Comparison of ENCODE assay signal across 1 cellular context in genomic region chr7:149772236-149772820, GRCh38.
TF ChIP-seq lines count a peak whose summit lies in the region.

No MANE protein-coding gene starts in this region.

TF ChIP-seq in GM12878, 131 proteins besides CTCF, POLR2A, EP300 and RAD21 (continued from another document):
- TF ChIP-seq PBX3 (IDR thresholded peaks at IDR 0.05; ENCODE audit: insufficient replicate concordance, low read depth, low read length) (no peak), LARP7 (IDR thresholded peaks at IDR 0.05) (no peak), ZBED1 (IDR thresholded peaks at IDR 0.05; ENCODE audit: borderline replicate concordance) (no peak), ZNF687 (IDR thresholded peaks at IDR 0.05) (no peak), HDAC6 (IDR thresholded peaks at IDR 0.05; ENCODE audit: unreplicated experiment) (no peak), SUPT20H (IDR thresholded peaks at IDR 0.05; ENCODE audit: borderline replicate concordance, control insufficient read depth, low read depth, low read length) (no peak)
